ENCODE assay signal across 13 cellular contexts in genomic region chr2:119523959-119524694, GRCh38. TPM values are rescaled to one million over a fixed set of nuclear protein-coding genes. Genes with fewer than 3 reads are reported as not detected.
DNase-seq lines count a peak whose midpoint lies in the region; ATAC-seq and TF ChIP-seq lines count a peak whose summit lies in the region.
"Had no signal": no experiment of that assay in that cellular context is flagged by ENCODE, and none has a peak within 500 bp of the region (broad histone marks: within the 10 kb centered on the region; RNA-seq: fewer than 3 reads in every experiment).

SCTR (minus strand) TSS chr2:119524483; CDS start chr2:119524226, 257 bp downstream.

- H3K4me3 ChIP-seq in endocrine pancreas (ENCODE audit: control insufficient read depth, insufficient read depth, low read length) (peak within 1 kb of the TSS; percentile 74), lower lobe of right lung (peak within 1 kb of the TSS; percentile 41)
- H3K4me3 ChIP-seq: BLaER1 treated with 17β-estradiol and CSF1 and Interleukin-3, amounts not matched to agents 10 nM and 100 nM had no signal

- H3K27ac Mint-ChIP-seq in stimulated activated naive CD8-positive, alpha-beta T cell treated with anti-CD3 and anti-CD28 coated beads, Interleukin-15, amount 100 ng/mL, for 72 hours, result no peak within 1 kb of the TSS
- H3K27ac Mint-ChIP-seq in T-helper 2 cell treated with Interferon-gamma antibody and Interleukin-4, amounts not matched to agents 5 μg/mL and 100 μg/mL, for 36 hours, result no peak within 1 kb of the TSS

- no peaks in the 10 kb centered on the region for H3K36me3 Mint-ChIP-seq in T-helper 2 cell treated with Interferon-gamma antibody and Interleukin-4, amounts not matched to agents 5 μg/mL and 100 μg/mL, for 36 hours (ENCODE audit: low read depth)

- H3K4me1 Mint-ChIP-seq in stimulated activated naive CD8-positive, alpha-beta T cell treated with anti-CD3 and anti-CD28 coated beads, Interleukin-15, amount 100 ng/mL, for 72 hours, result peaks cover 5% of the 10 kb centered on the region
- H3K4me1 Mint-ChIP-seq in T-helper 2 cell treated with Interferon-gamma antibody and Interleukin-4, amounts not matched to agents 5 μg/mL and 100 μg/mL, for 36 hours (ENCODE audit: low read depth), result no peaks in the 10 kb centered on the region

- peak within 1 kb of the TSS; percentile 20 for H3K27ac ChIP-seq in lower lobe of right lung
- H3K27ac ChIP-seq: BLaER1 treated with 17β-estradiol and CSF1 and Interleukin-3, amounts not matched to agents 10 nM and 100 nM had no signal

- H3K9ac ChIP-seq in endocrine pancreas (ENCODE audit: control insufficient read depth, insufficient read depth, low read length), result peak within 1 kb of the TSS; percentile 74
- H3K9ac ChIP-seq: BLaER1 treated with 17β-estradiol and CSF1 and Interleukin-3, amounts not matched to agents 10 nM and 100 nM had no signal

- no peak within 1 kb of the TSS for H3K4me3 Mint-ChIP-seq in stimulated activated naive CD8-positive, alpha-beta T cell treated with anti-CD3 and anti-CD28 coated beads, Interleukin-15, amount 100 ng/mL, for 72 hours
- no peak within 1 kb of the TSS for H3K4me3 Mint-ChIP-seq in T-helper 2 cell treated with Interferon-gamma antibody and Interleukin-4, amounts not matched to agents 5 μg/mL and 100 μg/mL, for 36 hours

- no peaks in the 10 kb centered on the region for H3K4me1 ChIP-seq in endocrine pancreas (ENCODE audit: control insufficient read depth, insufficient read depth, low read length)
- no peaks in the 10 kb centered on the region for H3K4me1 ChIP-seq in lower lobe of right lung
- H3K4me1 ChIP-seq: BLaER1 treated with 17β-estradiol and CSF1 and Interleukin-3, amounts not matched to agents 10 nM and 100 nM had no signal

- no peak for DNase-seq in stimulated activated naive CD8-positive, alpha-beta T cell treated with anti-CD3 and anti-CD28 coated beads, Interleukin-15, amount 100 ng/mL, for 72 hours
- no peak for DNase-seq in stimulated activated naive CD8-positive, alpha-beta T cell treated with anti-CD3 and anti-CD28 coated beads, Interleukin-15, Interleukin-2, amounts not matched to agents 100 U/mL and 50 U/mL, for 24 hours
- DNase-seq in lower lobe of right lung (peak; percentile 50), NCI-H226 (no peak), NCI-H774 (lab: John Stamatoyannopoulos, UW) (no peak)
- DNase-seq in T-helper 2 cell treated with Interferon-gamma antibody and Interleukin-4, amounts not matched to agents 5 μg/mL and 100 μg/mL, for 36 hours (ENCODE audit: low spot score), result no peak
- DNase-seq: aorta, NCI-H526 treated with DMSO at 0.1 percent for 48 hours, substantia nigra had no signal

- peaks cover 69% of the 10 kb centered on the region for H3K27me3 Mint-ChIP-seq in stimulated activated naive CD8-positive, alpha-beta T cell treated with anti-CD3 and anti-CD28 coated beads, Interleukin-15, amount 100 ng/mL, for 72 hours
- peaks cover 48% of the 10 kb centered on the region for H3K27me3 Mint-ChIP-seq in T-helper 2 cell treated with Interferon-gamma antibody and Interleukin-4, amounts not matched to agents 5 μg/mL and 100 μg/mL, for 36 hours (ENCODE audit: low read depth)

- H3K27me3 ChIP-seq in endocrine pancreas (ENCODE audit: control insufficient read depth, insufficient read depth, low read length) (no peaks in the 10 kb centered on the region), lower lobe of right lung (ENCODE audit: low read depth) (peaks cover 27% of the 10 kb centered on the region)

- no peak for TF ChIP-seq CTCF in lower lobe of right lung (IDR thresholded peaks at IDR 0.05)

- H3K9me3 ChIP-seq in endocrine pancreas (ENCODE audit: control insufficient read depth, low read length), result no peaks in the 10 kb centered on the region
- H3K9me3 ChIP-seq in lower lobe of right lung, result no peaks in the 10 kb centered on the region

- peak; percentile 32 for ATAC-seq in stimulated activated naive CD8-positive, alpha-beta T cell treated with anti-CD3 and anti-CD28 coated beads, Interleukin-15, amount 100 ng/mL, for 72 hours
- no peak for ATAC-seq in stimulated activated naive CD8-positive, alpha-beta T cell treated with anti-CD3 and anti-CD28 coated beads, Interleukin-15, Interleukin-2, amounts not matched to agents 100 U/mL and 50 U/mL, for 24 hours
- ATAC-seq in lower lobe of right lung, result peak; percentile 68 to 78
- ATAC-seq in HG02763 (IDR thresholded peaks at IDR 0.05; ENCODE audit: unreplicated experiment), result no peak

- no peaks in the 10 kb centered on the region for H3K36me3 ChIP-seq in endocrine pancreas (ENCODE audit: control insufficient read depth, insufficient read depth, low read length)
- no peaks in the 10 kb centered on the region for H3K36me3 ChIP-seq in lower lobe of right lung
- H3K36me3 ChIP-seq: BLaER1 treated with 17β-estradiol and CSF1 and Interleukin-3, amounts not matched to agents 10 nM and 100 nM had no signal

- intact Hi-C loops in lower lobe of right lung (cut with DNase I), result no loop called here

- no peaks in the 10 kb centered on the region for H3K9me3 Mint-ChIP-seq in stimulated activated naive CD8-positive, alpha-beta T cell treated with anti-CD3 and anti-CD28 coated beads, Interleukin-15, amount 100 ng/mL, for 72 hours
- no peaks in the 10 kb centered on the region for H3K9me3 Mint-ChIP-seq in T-helper 2 cell treated with Interferon-gamma antibody and Interleukin-4, amounts not matched to agents 5 μg/mL and 100 μg/mL, for 36 hours

RNA-seq across cellular contexts. Expression of gene SCTR, which starts in this region (rescaled TPM):
- total RNA-seq in lower lobe of right lung, result 13.2 TPM
- total RNA-seq: aorta; T-helper 1 cell treated with Interleukin-12 subunit alpha and Interleukin-12 subunit beta and Interleukin-4 antibody, amounts not matched to agents 30 ng/mL and 1 ng/mL, for 36 hours had no signal

Comparison
In these comparisons a context has a peak if more than half of its experiments do, and no peak if none do; other contexts are left out.
1. ATAC-seq: peak in stimulated activated naive CD8-positive, alpha-beta T cell treated with anti-CD3 and anti-CD28 coated beads, Interleukin-15, amount 100 ng/mL, for 72 hours (single experiment) and lower lobe of right lung (2 of 2); none in stimulated activated naive CD8-positive, alpha-beta T cell treated with anti-CD3 and anti-CD28 coated beads, Interleukin-15, Interleukin-2, amounts not matched to agents 100 U/mL and 50 U/mL, for 24 hours (single experiment) and HG02763 (single experiment).